Comparison of ENCODE assay signal across 19 cellular contexts in genomic region chr15:48693474-48693873, GRCh38. TPM values are rescaled to one million over a fixed set of nuclear protein-coding genes. Genes with fewer than 3 reads are reported as not detected.
DNase-seq lines count a peak whose midpoint lies in the region; ATAC-seq and TF ChIP-seq lines count a peak whose summit lies in the region.
"Had no signal": no experiment of that assay in that cellular context is flagged by ENCODE, and none has a peak within 500 bp of the region (broad histone marks: within the 10 kb centered on the region; RNA-seq: fewer than 3 reads in every experiment).

No MANE protein-coding gene starts in this region.

- no peaks in the 10 kb centered on the region for H3K27me3 Mint-ChIP-seq in effector memory CD8-positive, alpha-beta T cell
- H3K27me3 Mint-ChIP-seq: activated CD8-positive, alpha-beta T cell treated with anti-CD3 and anti-CD28 coated beads for 36 hours had no signal

- no peak for TF ChIP-seq POLR2A in stomach (IDR thresholded peaks at IDR 0.05)

- DNase-seq in Right ventricle myocardium inferior (ENCODE audit: missing footprints), result no peak
- no peak for DNase-seq in cardiac septum (ENCODE audit: low spot score)
- peak; percentile 55 for DNase-seq in astrocyte of the spinal cord (ENCODE audit: low read depth, low spot score)
- DNase-seq in glomerular visceral epithelial cell (ENCODE audit: extremely low spot score), result peak; percentile 31
- DNase-seq in activated T-cell treated with anti-CD3 and anti-CD28 coated beads, Interleukin-2, amount 50 U/mL, for 48 hours, result no peak
- no peak for DNase-seq in effector memory CD8-positive, alpha-beta T cell
- DNase-seq in stomach, result no peak
- DNase-seq: activated CD8-positive, alpha-beta T cell treated with anti-CD3 and anti-CD28 coated beads for 36 hours; activated T-cell treated with anti-CD3 and anti-CD28 coated beads, Interleukin-2, amount 50 U/mL, for 72 hours; C1 segment of cervical spinal cord; GF-D8; glutamatergic neuron; naive thymus-derived CD4-positive, alpha-beta T cell; NCI-H1105; NCI-H2171 treated with DMSO at 0.1 percent for 48 hours; Peyer's patch had no signal

- peaks cover 0 to 2% of the 10 kb centered on the region in 2 donors for H3K9me3 Mint-ChIP-seq in effector memory CD8-positive, alpha-beta T cell
- H3K9me3 Mint-ChIP-seq: activated CD8-positive, alpha-beta T cell treated with anti-CD3 and anti-CD28 coated beads for 36 hours; GM23338 had no signal

- no peak for TF ChIP-seq EP300 in stomach (IDR thresholded peaks at IDR 0.05)

- H3K4me1 Mint-ChIP-seq in effector memory CD8-positive, alpha-beta T cell (ENCODE audit: low read depth in 2 of 2), result no peaks in the 10 kb centered on the region
- H3K4me1 Mint-ChIP-seq: GM23338; naive thymus-derived CD4-positive, alpha-beta T cell had no signal

- in situ Hi-C loops in astrocyte of the spinal cord (cut with HindIII; ENCODE audit: low sequenced_read_pairs), result no loop called here

- no peak overlapping the region for H3K27ac Mint-ChIP-seq in effector memory CD8-positive, alpha-beta T cell
- H3K27ac Mint-ChIP-seq: activated CD8-positive, alpha-beta T cell treated with anti-CD3 and anti-CD28 coated beads for 36 hours; activated T-cell treated with anti-CD3 and anti-CD28 coated beads, Interleukin-2, amount 50 U/mL, for 72 hours; GM23338; naive thymus-derived CD4-positive, alpha-beta T cell had no signal

- H3K4me3 ChIP-seq in astrocyte of the spinal cord (ENCODE audit: low read depth, low read length), result no peak overlapping the region
- no peak overlapping the region for H3K4me3 ChIP-seq in stomach
- H3K4me3 ChIP-seq: GM23338, Peyer's patch had no signal

- H3K36me3 Mint-ChIP-seq in effector memory CD8-positive, alpha-beta T cell (ENCODE audit: insufficient read depth), result no peaks in the 10 kb centered on the region
- H3K36me3 Mint-ChIP-seq: naive thymus-derived CD4-positive, alpha-beta T cell had no signal

- intact Hi-C loops in Right ventricle myocardium inferior (cut with DNase I), result loop anchor here (5.0 kb wide), 1 partner anchor 46 kb away; the partner anchor contains the start of gene FBN1
- intact Hi-C loops in cardiac septum (cut with DNase I), result no loop called here
- intact Hi-C loops in stomach (cut with DNase I; ENCODE audit: low total_unique reads), result no loop called here

- peak; percentile 50 for ATAC-seq in Right ventricle myocardium inferior
- ATAC-seq in effector memory CD8-positive, alpha-beta T cell (replicated peaks), result no peak
- ATAC-seq in GM21515 (IDR thresholded peaks at IDR 0.05; ENCODE audit: unreplicated experiment), result no peak
- ATAC-seq: activated CD8-positive, alpha-beta T cell treated with anti-CD3 and anti-CD28 coated beads for 36 hours; activated T-cell treated with anti-CD3 and anti-CD28 coated beads, Interleukin-2, amount 50 U/mL, for 72 hours; GM23338; naive thymus-derived CD4-positive, alpha-beta T cell had no signal

- TF ChIP-seq CTCF in astrocyte of the spinal cord (IDR thresholded peaks at IDR 0.05; ENCODE audit: low read depth, low read length), result no peak
- no peak for TF ChIP-seq CTCF in stomach (IDR thresholded peaks at IDR 0.05)

- no peaks in the 10 kb centered on the region for H3K27me3 ChIP-seq in stomach
- H3K27me3 ChIP-seq: Peyer's patch had no signal

- no peaks in the 10 kb centered on the region for H3K36me3 ChIP-seq in stomach
- H3K36me3 ChIP-seq: Peyer's patch had no signal

- no peak overlapping the region for H3K27ac ChIP-seq in stomach
- H3K27ac ChIP-seq: 22Rv1, Peyer's patch had no signal

- H3K4me3 Mint-ChIP-seq in effector memory CD8-positive, alpha-beta T cell, result no peak overlapping the region
- H3K4me3 Mint-ChIP-seq: activated CD8-positive, alpha-beta T cell treated with anti-CD3 and anti-CD28 coated beads for 36 hours; activated T-cell treated with anti-CD3 and anti-CD28 coated beads, Interleukin-2, amount 50 U/mL, for 72 hours; GM23338; naive thymus-derived CD4-positive, alpha-beta T cell had no signal

- H3K9me3 ChIP-seq in stomach, result no peaks in the 10 kb centered on the region
- H3K9me3 ChIP-seq: Peyer's patch had no signal

- no peaks in the 10 kb centered on the region for H3K4me1 ChIP-seq in stomach
- H3K4me1 ChIP-seq: Peyer's patch had no signal

RNA-seq across cellular contexts. Expression of gene FBN1, which starts 48.0 kb away (rescaled TPM):
- 41.0 TPM for total RNA-seq in Right ventricle myocardium inferior
- 32.1 TPM for total RNA-seq in cardiac septum
- total RNA-seq in stomach, result 100 to 1,000 TPM in 3 of 5 donors, 10 to 100 TPM in 2; 32.1 to 384 (median 104) TPM
- polyA plus RNA-seq in stomach, result 1 to 10 TPM; 4.7 to 7.9 (median 5.5) TPM

Comparison
In these comparisons a context has a peak if more than half of its experiments do, and no peak if none do; other contexts are left out.
1. DNase-seq: peak in astrocyte of the spinal cord (single experiment) and glomerular visceral epithelial cell (single experiment); none in Right ventricle myocardium inferior (single experiment), cardiac septum (single experiment), activated T-cell treated with anti-CD3 and anti-CD28 coated beads, Interleukin-2, amount 50 U/mL, for 48 hours (0 of 2), effector memory CD8-positive, alpha-beta T cell (0 of 3) and stomach (single experiment).